ENCODE assay signal across 12 cellular contexts in the genomic region with DNA sequence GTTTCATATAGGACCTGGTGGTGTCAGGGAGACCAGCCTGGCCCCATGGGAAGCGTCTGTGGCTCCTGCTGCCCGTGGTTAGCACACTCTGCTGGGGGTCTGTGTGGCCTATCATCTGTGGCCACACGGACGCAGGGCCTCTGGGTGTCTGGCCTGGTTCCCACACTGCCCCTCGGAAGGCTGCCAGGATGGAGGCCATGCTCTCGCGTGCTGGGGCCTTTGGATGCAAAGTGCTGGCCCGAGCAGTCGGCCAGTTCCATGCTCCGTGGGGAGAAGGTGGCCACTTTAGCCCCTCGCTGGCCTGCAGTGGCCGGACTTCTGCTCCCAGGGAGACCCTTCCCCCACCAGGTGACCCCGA.
"Had no signal": no experiment of that assay in that cellular context is flagged by ENCODE, and none has a peak within 500 bp of the region (broad histone marks: within the 10 kb centered on the region; RNA-seq: fewer than 3 reads in every experiment).

No MANE protein-coding gene starts in this region.

- ATAC-seq: activated CD4-positive, CD25-positive, alpha-beta regulatory T cell treated with anti-CD3 and anti-CD28 coated beads, Interleukin-2, amount 50 U/mL, for 24 hours; stimulated activated effector memory CD8-positive, alpha-beta T cell treated with anti-CD3 and anti-CD28 coated beads, Interleukin-12 subunit alpha, Interleukin-12 subunit beta, amount 100 ng/mL, for 72 hours had no signal

- H3K27me3 Mint-ChIP-seq: activated CD4-positive, alpha-beta memory T cell treated with anti-CD3 and anti-CD28 coated beads, Interleukin-2, amount 10 ng/mL, durations not matched to agents 7 days and 5 days had no signal

- H3K36me3 Mint-ChIP-seq: stimulated activated effector memory CD8-positive, alpha-beta T cell treated with anti-CD3 and anti-CD28 coated beads, Interleukin-12 subunit alpha, Interleukin-12 subunit beta, amount 100 ng/mL, for 72 hours had no signal

- H3K36me3 ChIP-seq: tibial artery had no signal

- H3K4me3 Mint-ChIP-seq: activated CD4-positive, alpha-beta memory T cell treated with anti-CD3 and anti-CD28 coated beads, Interleukin-2, amount 10 ng/mL, durations not matched to agents 7 days and 5 days; nephron progenitor cell; stimulated activated effector memory CD8-positive, alpha-beta T cell treated with anti-CD3 and anti-CD28 coated beads, Interleukin-12 subunit alpha, Interleukin-12 subunit beta, amount 100 ng/mL, for 72 hours had no signal

- H3K27me3 ChIP-seq: dorsolateral prefrontal cortex had no signal

- H3K4me1 Mint-ChIP-seq: activated CD4-positive, alpha-beta memory T cell treated with anti-CD3 and anti-CD28 coated beads, Interleukin-2, amount 10 ng/mL, durations not matched to agents 7 days and 5 days had no signal

- H3K27ac ChIP-seq: dorsolateral prefrontal cortex, tibial artery had no signal

- H3K27ac Mint-ChIP-seq: activated CD4-positive, alpha-beta memory T cell treated with anti-CD3 and anti-CD28 coated beads, Interleukin-2, amount 10 ng/mL, durations not matched to agents 7 days and 5 days; nephron progenitor cell; stimulated activated effector memory CD8-positive, alpha-beta T cell treated with anti-CD3 and anti-CD28 coated beads, Interleukin-12 subunit alpha, Interleukin-12 subunit beta, amount 100 ng/mL, for 72 hours had no signal

- H3K4me3 ChIP-seq: dorsolateral prefrontal cortex, tibial artery had no signal

- DNase-seq: activated CD4-positive, alpha-beta memory T cell treated with anti-CD3 and anti-CD28 coated beads, Interleukin-2, amount 10 ng/mL, durations not matched to agents 7 days and 5 days; activated naive CD4-positive, alpha-beta T cell treated with Interleukin-2 at 50 U/mL for 16 hours; hippocampal formation; nephron progenitor cell; SW 1271 had no signal

- FAIRE-seq: astrocyte, bronchial epithelial cell, endometrium had no signal
